ENCODE assay signal across 8 cellular contexts in genomic region chr11:14892036-14892556, GRCh38. TPM values are rescaled to one million over a fixed set of nuclear protein-coding genes. Genes with fewer than 3 reads are reported as not detected.
DNase-seq lines count a peak whose midpoint lies in the region; ATAC-seq lines count a peak whose summit lies in the region.

A gene with protein sequence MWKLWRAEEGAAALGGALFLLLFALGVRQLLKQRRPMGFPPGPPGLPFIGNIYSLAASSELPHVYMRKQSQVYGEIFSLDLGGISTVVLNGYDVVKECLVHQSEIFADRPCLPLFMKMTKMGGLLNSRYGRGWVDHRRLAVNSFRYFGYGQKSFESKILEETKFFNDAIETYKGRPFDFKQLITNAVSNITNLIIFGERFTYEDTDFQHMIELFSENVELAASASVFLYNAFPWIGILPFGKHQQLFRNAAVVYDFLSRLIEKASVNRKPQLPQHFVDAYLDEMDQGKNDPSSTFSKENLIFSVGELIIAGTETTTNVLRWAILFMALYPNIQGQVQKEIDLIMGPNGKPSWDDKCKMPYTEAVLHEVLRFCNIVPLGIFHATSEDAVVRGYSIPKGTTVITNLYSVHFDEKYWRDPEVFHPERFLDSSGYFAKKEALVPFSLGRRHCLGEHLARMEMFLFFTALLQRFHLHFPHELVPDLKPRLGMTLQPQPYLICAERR (minus strand): TSS chr11:14892231. CDS start chr11:14892205, 26 bp downstream.

- peaks cover 20% of the 10 kb centered on the region for H3K36me3 Mint-ChIP-seq in effector memory CD8-positive, alpha-beta T cell (ENCODE audit: insufficient read depth)

- H3K27me3 Mint-ChIP-seq in effector memory CD8-positive, alpha-beta T cell, result no peaks in the 10 kb centered on the region

- peaks cover 2% of the 10 kb centered on the region for H3K79me1 ChIP-seq in mesenchymal stem cell (replicated peaks; ENCODE audit: low read length, poor library complexity, severe bottlenecking)

- peak within 1 kb of the TSS in 1 of 2 experiments; percentile 10 for H2BK12ac ChIP-seq in mesenchymal stem cell (ENCODE audit: low read length in 2 of 2)

- no peak within 1 kb of the TSS for H3K23ac ChIP-seq in mesenchymal stem cell (ENCODE audit: low read length in 2 of 2)

- peak within 1 kb of the TSS; percentile 72 to 80 for H3K18ac ChIP-seq in mesenchymal stem cell (ENCODE audit: low read depth in 1 of 2, low read length in 2 of 2)

- H3K14ac ChIP-seq in mesenchymal stem cell (ENCODE audit: low read length in 2 of 2), result no peak within 1 kb of the TSS

- peak; percentile 95 for ATAC-seq in GM21367 (IDR thresholded peaks at IDR 0.05; ENCODE audit: unreplicated experiment)
- peak; percentile 80 for ATAC-seq in effector memory CD8-positive, alpha-beta T cell (replicated peaks)

- no peak within 1 kb of the TSS for H2AK5ac ChIP-seq in mesenchymal stem cell (ENCODE audit: low read length, severe bottlenecking)

- H3K27ac Mint-ChIP-seq in effector memory CD8-positive, alpha-beta T cell, result peak within 1 kb of the TSS; percentile 95 to 97

- no peaks in the 10 kb centered on the region for H3K27me3 ChIP-seq in mesenchymal stem cell (ENCODE audit: control insufficient read depth in 1 of 2, insufficient read depth in 1 of 2, low read length in 2 of 2)

- H3K27ac ChIP-seq in mesenchymal stem cell (ENCODE audit: low read length, poor library complexity, severe bottlenecking), result peak within 1 kb of the TSS; percentile 82

- H3K9ac ChIP-seq in mesenchymal stem cell (ENCODE audit: low read length), result peak within 1 kb of the TSS; percentile 86

- no peaks in the 10 kb centered on the region for H3K36me3 ChIP-seq in mesenchymal stem cell (ENCODE audit: control insufficient read depth in 1 of 2, insufficient read depth in 2 of 2, low read depth in 1 of 2, low read length in 2 of 2)

- H3K9me3 Mint-ChIP-seq in effector memory CD8-positive, alpha-beta T cell, result no peaks in the 10 kb centered on the region

- H2BK15ac ChIP-seq in mesenchymal stem cell (ENCODE audit: low read depth, poor library complexity, severe bottlenecking), result peak within 1 kb of the TSS; percentile 73

- DNase-seq in COLO829 (ENCODE audit: low spot score) (peak; percentile 91), HT1080 (ENCODE audit: low read depth) (peak; percentile 93), NOMO-1 (lab: John Stamatoyannopoulos, UW; ENCODE audit: unreplicated experiment in 2 of 2) (peak; percentile 96 to 97), mesenchymal stem cell (peak; percentile 98)
- DNase-seq in activated CD8-positive, alpha-beta memory T cell treated with anti-CD3 and anti-CD28 coated beads for 48 hours (ENCODE audit: low read depth in 2 of 3, low spot score in 2 of 3), result peak; percentile 52 to 80 (median 77)
- DNase-seq in effector memory CD8-positive, alpha-beta T cell, result peak; percentile 84 to 88 (median 86)
- DNase-seq in stimulated activated CD8-positive, alpha-beta memory T cell treated with anti-CD3 and anti-CD28 coated beads, Interleukin-12 subunit alpha, Interleukin-12 subunit beta, amount 100 ng/mL, for 4 hours (ENCODE audit: low read depth), result peak; percentile 77

- H3K4me3 Mint-ChIP-seq in effector memory CD8-positive, alpha-beta T cell, result peak within 1 kb of the TSS; percentile 96 to 97

- H3K9me3 ChIP-seq in mesenchymal stem cell (ENCODE audit: control insufficient read depth, low read length), result no peaks in the 10 kb centered on the region

- WGBS in mesenchymal stem cell, result under 1% methylated on average over 36 of the region's 36 CpGs

- no peak within 1 kb of the TSS for H4K91ac ChIP-seq in mesenchymal stem cell (ENCODE audit: low read length)

- H2BK120ac ChIP-seq in mesenchymal stem cell (ENCODE audit: low read depth, low read length), result peak within 1 kb of the TSS; percentile 8

- H3K4me1 ChIP-seq in mesenchymal stem cell (ENCODE audit: control insufficient read depth, insufficient read depth, low read depth, low read length), result peaks cover 4% of the 10 kb centered on the region

- peak within 1 kb of the TSS; percentile 97 for H3K4me2 ChIP-seq in mesenchymal stem cell (ENCODE audit: low read length, poor library complexity, severe bottlenecking)

- peak within 1 kb of the TSS; percentile 21 to 49 for H3K4ac ChIP-seq in mesenchymal stem cell (ENCODE audit: low read depth in 1 of 2, low read length in 2 of 2)

- peak within 1 kb of the TSS; percentile 63 to 95 for H3K4me3 ChIP-seq in mesenchymal stem cell (ENCODE audit: insufficient read depth in 1 of 2, low read depth in 1 of 2, low read length in 2 of 2)

- H3K4me1 Mint-ChIP-seq in effector memory CD8-positive, alpha-beta T cell (ENCODE audit: low read depth in 2 of 2), result peaks cover 23 to 30% of the 10 kb centered on the region in 2 donors

- H4K8ac ChIP-seq in mesenchymal stem cell (ENCODE audit: low read length), result peak within 1 kb of the TSS; percentile 86

- H2AFZ ChIP-seq in mesenchymal stem cell (ENCODE audit: low read depth, low read length), result peak within 1 kb of the TSS; percentile 84

- H2BK5ac ChIP-seq in mesenchymal stem cell (ENCODE audit: low read depth, low read length, poor library complexity, severe bottlenecking), result peak within 1 kb of the TSS; percentile 10

RNA-seq across cellular contexts. Expression of the gene that starts here (rescaled TPM):
- total RNA-seq in HT1080 (2014; rRNA removed; shearing (Covaris generic)), result 4.0 and 5.9 TPM in 2 replicates
- polyA plus RNA-seq in HT1080 (2015; cell fraction: cytosol; rRNA removed), result 5.3 and 5.7 TPM in 2 replicates
- polyA plus RNA-seq in HT1080 (2015; cell fraction: nucleus; rRNA removed), result 16.2 TPM in 2 replicates
- 11.3 TPM for polyA plus RNA-seq in mesenchymal stem cell (2013, experiment 1 of 2)
- 10.5 TPM for polyA plus RNA-seq in mesenchymal stem cell (2013, experiment 2 of 2)

Comparison
In these comparisons a context has a peak if more than half of its experiments do, and no peak if none do; other contexts are left out.
1. Peak in every context shown above with its lines: DNase-seq, ATAC-seq, H3K4me3 ChIP-seq and H3K27ac ChIP-seq.